Comparison of ENCODE assay signal across 24 cellular contexts in genomic region chr2:78710632-78711375, GRCh38.
"Had no signal": no experiment of that assay in that cellular context is flagged by ENCODE, and none has a peak within 500 bp of the region (broad histone marks: within the 10 kb centered on the region; RNA-seq: fewer than 3 reads in every experiment).

No MANE protein-coding gene starts in this region.

- H3K9me3 ChIP-seq: stomach, testis, thoracic aorta, thyroid gland, tibial artery, tibial nerve, transverse colon, upper lobe of left lung, upper lobe of right lung, uterus, vagina had no signal

- H3K36me3 ChIP-seq: stomach, suprapubic skin, thoracic aorta, thyroid gland, tibial artery, tibial nerve, transverse colon, upper lobe of left lung, upper lobe of right lung, uterus, vagina had no signal

- H3K4me3 ChIP-seq: stomach, suprapubic skin, testis, thoracic aorta, thyroid gland, tibial artery, tibial nerve, transverse colon, upper lobe of left lung, upper lobe of right lung, uterus, vagina had no signal

- H3K4me1 ChIP-seq: stomach, suprapubic skin, testis, thyroid gland, tibial artery, tibial nerve, transverse colon, upper lobe of left lung, upper lobe of right lung, uterus, vagina had no signal

- DNase-seq: stimulated activated CD4-positive, alpha-beta T cell treated with anti-CD3 and anti-CD28 coated beads, Interleukin-2, amount 100 ng/mL, for 48 hours; stimulated activated CD4-positive, alpha-beta T cell treated with anti-CD3 and anti-CD28 coated beads, Interleukin-4, amount 100 ng/mL, for 1 hour; stimulated activated CD4-positive, alpha-beta T cell treated with anti-CD3 and anti-CD28 coated beads, Interleukin-4, amount 100 ng/mL, for 24 hours; stimulated activated CD4-positive, alpha-beta T cell treated with anti-CD3 and anti-CD28 coated beads, Interleukin-4, amount 100 ng/mL, for 4 hours; stimulated activated CD8-positive, alpha-beta memory T cell treated with anti-CD3 and anti-CD28 coated beads, Interleukin-4, amount 100 ng/mL, for 48 hours; stimulated activated naive B cell treated with anti-CD40 and anti-IgM and Interleukin-4, amounts not matched to agents 10 μg/mL and 1 μg/mL and 100 μg/mL, for 72 hours; stimulated activated naive CD4-positive, alpha-beta T cell; stimulated activated naive CD4-positive, alpha-beta T cell treated with Interleukin-2 at 50 U/mL for 16 hours; stimulated activated naive CD8-positive, alpha-beta T cell treated with anti-CD3 and anti-CD28 coated beads, Interleukin-15, amount 100 ng/mL, for 72 hours; stimulated activated naive CD8-positive, alpha-beta T cell treated with anti-CD3 and anti-CD28 coated beads, Interleukin-15, Interleukin-2, amounts not matched to agents 100 U/mL and 50 U/mL, for 24 hours; stomach; substantia nigra; testis; thyroid gland; tibial artery; transverse colon; trophoblast cell; upper lobe of right lung; uterus had no signal

- H3K27ac ChIP-seq: stomach, suprapubic skin, testis, thoracic aorta, thyroid gland, tibial artery, tibial nerve, transverse colon, upper lobe of left lung, upper lobe of right lung, uterus, vagina had no signal

- H3K27me3 ChIP-seq: stomach, suprapubic skin, testis, thyroid gland, tibial artery, tibial nerve, transverse colon, upper lobe of left lung, upper lobe of right lung, uterus, vagina had no signal
